In the genomic region with DNA sequence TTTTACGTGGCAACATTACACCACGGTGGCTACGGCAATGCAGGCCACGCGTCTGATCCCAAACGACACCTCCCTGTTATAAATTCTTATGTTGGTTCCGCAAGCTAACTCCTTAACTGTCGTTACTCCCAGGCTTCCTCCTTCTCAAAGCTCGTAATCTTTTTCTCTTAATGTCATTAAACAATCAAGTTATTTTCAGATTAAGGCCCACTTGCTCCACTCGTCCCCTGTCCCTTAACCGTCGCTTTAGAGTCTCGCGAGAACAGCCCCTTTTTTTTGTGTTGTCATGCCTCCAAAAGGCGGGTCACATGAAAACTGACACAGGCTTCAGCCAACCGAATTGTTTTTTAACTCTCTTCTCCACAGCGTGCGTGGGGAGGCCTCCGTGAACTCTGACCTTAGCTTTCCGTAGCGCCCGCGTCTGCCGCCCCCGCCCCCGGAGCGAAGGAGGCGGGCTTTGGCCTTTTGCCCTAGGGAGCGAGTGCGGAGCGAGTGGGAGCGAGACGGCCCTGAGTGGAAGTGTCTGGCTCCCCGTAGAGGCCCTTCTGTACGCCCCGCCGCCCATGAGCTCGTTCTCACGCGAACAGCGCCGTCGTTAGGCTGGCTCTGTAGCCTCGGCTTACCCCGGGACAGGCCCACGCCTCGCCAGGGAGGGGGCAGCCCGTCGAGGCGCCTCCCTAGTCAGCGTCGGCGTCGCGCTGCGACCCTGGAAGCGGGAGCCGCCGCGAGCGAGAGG, we compare ENCODE assay signal across 8 cellular contexts. TPM values are rescaled to one million over a fixed set of nuclear protein-coding genes. Genes with fewer than 3 reads are reported as not detected.
DNase-seq lines count a peak whose midpoint lies in the region; ATAC-seq and TF ChIP-seq lines count a peak whose summit lies in the region.

A gene (plus strand): TSS at position 463 of the 736 bp plus-strand sequence. CDS start 360 bp downstream, outside the sequence.

- ATAC-seq in GM21737 (IDR thresholded peaks at IDR 0.05; ENCODE audit: unreplicated experiment): peak; percentile 76
- ATAC-seq in Panc1: peak; percentile 91

- peaks cover 46% of the 10 kb centered on the region for H3K79me2 ChIP-seq in KMS-11 (ENCODE audit: insufficient read depth, low read depth)

- H4K20me1 ChIP-seq in KMS-11 (ENCODE audit: insufficient read depth): peaks cover 29% of the 10 kb centered on the region

- H2AFZ ChIP-seq in KMS-11 (ENCODE audit: low read depth): peak within 1 kb of the TSS; percentile 76

- POLR2A ChIA-PET in Panc1 (lab: Charles Lee): interaction anchor here (0.5 to 1.2 kb wide), 7 partner anchors 25 to 1507 kb away, joined by 3 to 8 read pairs (median 3); no protein-coding TSS in a partner anchor

- H3K36me3 ChIP-seq in KMS-11 (ENCODE audit: insufficient read depth): no peaks in the 10 kb centered on the region
- H3K36me3 ChIP-seq in Panc1 (ENCODE audit: control insufficient read depth, insufficient read depth, low read length): peaks cover 6% of the 10 kb centered on the region; the same call in 1 of the 2 replicates
- no peaks in the 10 kb centered on the region for H3K36me3 ChIP-seq in esophagus (ENCODE audit: control insufficient read depth in 2 of 2, insufficient read depth in 2 of 2, low read length in 1 of 2)
- H3K36me3 ChIP-seq in muscle layer of colon (ENCODE audit: insufficient read depth, low read length): no peaks in the 10 kb centered on the region

- no peaks in the 10 kb centered on the region for H3K9me3 ChIP-seq in Panc1 (ENCODE audit: control insufficient read depth, insufficient read depth, low read depth, low read length)
- no peaks in the 10 kb centered on the region for H3K9me3 ChIP-seq in esophagus (ENCODE audit: control insufficient read depth in 2 of 2, insufficient read depth in 1 of 2, low read depth in 1 of 2, low read length in 1 of 2)
- no peaks in the 10 kb centered on the region for H3K9me3 ChIP-seq in muscle layer of colon (ENCODE audit: low read length)

- H3K27ac ChIP-seq in KMS-11: peak within 1 kb of the TSS; percentile 87
- H3K27ac ChIP-seq in Panc1 (ENCODE audit: low read length): peak within 1 kb of the TSS; percentile 98
- H3K27ac ChIP-seq in esophagus (ENCODE audit: low read depth in 2 of 2, low read length in 1 of 2): peak within 1 kb of the TSS; percentile 98
- peak within 1 kb of the TSS; percentile 97 for H3K27ac ChIP-seq in muscle layer of colon (ENCODE audit: low read depth, low read length)

- DNase-seq in DMS53 (lab: John Stamatoyannopoulos, UW) (peak; percentile 100), Panc1 (ENCODE audit: low read depth, low spot score) (peak; percentile 96)
- DNase-seq in activated T-cell treated with anti-CD3 and anti-CD28 coated beads, Interleukin-2, amount 50 U/mL, for 48 hours: peak; percentile 97
- peak; percentile 88 for DNase-seq in stimulated activated CD8-positive, alpha-beta memory T cell treated with anti-CD3 and anti-CD28 coated beads, Interleukin-7, amount 100 ng/mL, for 24 hours (ENCODE audit: low read depth)

- H3K27me3 ChIP-seq in KMS-11 (ENCODE audit: insufficient read depth, low read depth) (no peaks in the 10 kb centered on the region), Panc1 (ENCODE audit: control insufficient read depth, insufficient read depth, low read length) (no peaks in the 10 kb centered on the region), esophagus (ENCODE audit: control insufficient read depth in 1 of 2, insufficient read depth in 2 of 2, low read length in 2 of 2) (no peaks in the 10 kb centered on the region), muscle layer of colon (ENCODE audit: control insufficient read depth in 1 of 2, insufficient read depth in 2 of 2, low read length in 2 of 2) (no peaks in the 10 kb centered on the region)

- H3K9ac ChIP-seq in KMS-11: peak within 1 kb of the TSS; percentile 88
- peak within 1 kb of the TSS; percentile 98 for H3K9ac ChIP-seq in muscle layer of colon (ENCODE audit: low read length)

- no TSS peak for BruUV-seq in Panc1 (replicated peaks; lab: Mats Ljungman, UMichigan)

- H3K4me3 ChIP-seq in KMS-11 (IDR thresholded peaks at IDR 0.05; ENCODE audit: insufficient read depth, low read depth, low read length): peak within 1 kb of the TSS; percentile 93
- H3K4me3 ChIP-seq in Panc1 (ENCODE audit: low read depth in 2 of 2, low read length in 2 of 2): peak within 1 kb of the TSS; percentile 92 to 95
- peak within 1 kb of the TSS; percentile 68 to 73 for H3K4me3 ChIP-seq in esophagus (ENCODE audit: low read depth in 1 of 2, low read length in 2 of 2)
- peak within 1 kb of the TSS; percentile 77 to 80 for H3K4me3 ChIP-seq in muscle layer of colon (ENCODE audit: low read depth in 1 of 2, low read length in 2 of 2)

- TF ChIP-seq CTCF in KMS-11 (conservative IDR thresholded peaks at IDR 0.05; ENCODE audit: low read depth, low read length) (no peak), Panc1 (IDR thresholded peaks at IDR 0.05) (no peak)

- intact Hi-C loops in Panc1 (cut with micrococcal nuclease; ENCODE audit: unreplicated experiment): no loop called here

- peaks cover 37% of the 10 kb centered on the region for H3K4me1 ChIP-seq in KMS-11 (ENCODE audit: low read depth, poor library complexity, severe bottlenecking)
- H3K4me1 ChIP-seq in Panc1 (ENCODE audit: control insufficient read depth, insufficient read depth, low read length): peaks cover 18% of the 10 kb centered on the region; the same call in 1 of the 2 replicates
- H3K4me1 ChIP-seq in esophagus (ENCODE audit: control insufficient read depth in 2 of 2, insufficient read depth in 2 of 2, low read length in 1 of 2): no peaks in the 10 kb centered on the region
- peaks cover 26% of the 10 kb centered on the region for H3K4me1 ChIP-seq in muscle layer of colon (ENCODE audit: insufficient read depth, low read length)

- CTCF ChIA-PET in Panc1 (lab: Charles Lee): interaction anchor here (0.6 to 0.7 kb wide), 3 partner anchors 34 to 207 kb away, joined by 3 read pairs; no protein-coding TSS in a partner anchor

- in situ Hi-C loops in Panc1 (cut with HindIII; ENCODE audit: low pct_unique_long_range_greater_than_20kb, low sequenced_read_pairs): no loop called here

- peak within 1 kb of the TSS; percentile 72 for H3K4me2 ChIP-seq in KMS-11

- WGBS in esophagus, 2 donors: 0% methylated on average over 59 to 61 of the region's 61 CpGs

RNA-seq across cellular contexts. Expression of the gene that starts here (rescaled TPM):
- 190 TPM for total RNA-seq in Panc1 (2021; ENCODE audit: unreplicated experiment)
- polyA plus RNA-seq in Panc1 (2012; ENCODE audit: insufficient read length): 85.1 TPM
- 10 to 100 TPM; 12.5 to 25.7 TPM for polyA plus RNA-seq in esophagus

Comparison
In these comparisons a context has a peak if more than half of its experiments do, and no peak if none do; other contexts are left out.
1. Peak in every context shown above with its lines: DNase-seq, ATAC-seq, H3K4me3 ChIP-seq and H3K27ac ChIP-seq.